12 cellular contexts compared by ENCODE assay signal in genomic region chr2:86082768-86083167, GRCh38. TPM values are rescaled to one million over a fixed set of nuclear protein-coding genes. Genes with fewer than 3 reads are reported as not detected.
DNase-seq lines count a peak whose midpoint lies in the region; ATAC-seq and TF ChIP-seq lines count a peak whose summit lies in the region.
"Had no signal": no experiment of that assay in that cellular context is flagged by ENCODE, and none has a peak within 500 bp of the region (broad histone marks: within the 10 kb centered on the region; RNA-seq: fewer than 3 reads in every experiment).

No MANE protein-coding gene starts in this region.

- H3K4me3 Mint-ChIP-seq in activated naive CD4-positive, alpha-beta T cell treated with anti-CD3 and anti-CD28 coated beads, Interleukin-2, amount 10 ng/mL, durations not matched to agents 7 days and 5 days = no peak overlapping the region
- H3K4me3 Mint-ChIP-seq in memory B cell = no peak overlapping the region
- no peak overlapping the region for H3K4me3 Mint-ChIP-seq in T-cell
- H3K4me3 Mint-ChIP-seq: HFFc6 had no signal

- TF ChIP-seq CTCF in foreskin fibroblast (IDR thresholded peaks at IDR 0.05; ENCODE audit: low read depth, low read length) = no peak

- peaks cover 32% of the 10 kb centered on the region for H3K4me1 Mint-ChIP-seq in activated naive CD4-positive, alpha-beta T cell treated with anti-CD3 and anti-CD28 coated beads, Interleukin-2, amount 10 ng/mL, durations not matched to agents 7 days and 5 days
- H3K4me1 Mint-ChIP-seq in memory B cell (peaks cover 21% of the 10 kb centered on the region), T-cell (peaks cover 24 to 29% (median 28%) of the 10 kb centered on the region in 3 donors)

- H3K9me3 Mint-ChIP-seq in activated naive CD4-positive, alpha-beta T cell treated with anti-CD3 and anti-CD28 coated beads, Interleukin-2, amount 10 ng/mL, durations not matched to agents 7 days and 5 days = no peaks in the 10 kb centered on the region
- H3K9me3 Mint-ChIP-seq in activated naive CD4-positive, alpha-beta T cell treated with anti-CD3 and anti-CD28 coated beads, Interleukin-2, amount 50 U/mL, for 72 hours = no peaks in the 10 kb centered on the region
- H3K9me3 Mint-ChIP-seq in memory B cell = no peaks in the 10 kb centered on the region
- no peaks in the 10 kb centered on the region for H3K9me3 Mint-ChIP-seq in T-cell
- H3K9me3 Mint-ChIP-seq: HFFc6 had no signal

- POLR2A ChIA-PET in T-cell (lab: Charles Lee) = interaction anchor here in 1 of 2 donors (0.7 kb wide), 1 partner anchor 24 kb away, joined by 4 read pairs; no protein-coding TSS in a partner anchor

- peaks cover 29% of the 10 kb centered on the region for H3K36me3 Mint-ChIP-seq in activated naive CD4-positive, alpha-beta T cell treated with anti-CD3 and anti-CD28 coated beads, Interleukin-2, amount 10 ng/mL, durations not matched to agents 7 days and 5 days
- H3K36me3 Mint-ChIP-seq in activated naive CD4-positive, alpha-beta T cell treated with anti-CD3 and anti-CD28 coated beads, Interleukin-2, amount 50 U/mL, for 72 hours = peaks cover 5 to 9% of the 10 kb centered on the region in 2 donors
- H3K36me3 Mint-ChIP-seq in memory B cell (peaks cover 12% of the 10 kb centered on the region), T-cell (peaks cover 29% of the 10 kb centered on the region)

- DNase-seq in activated naive CD4-positive, alpha-beta T cell treated with anti-CD3 and anti-CD28 coated beads, Interleukin-2, amount 10 ng/mL, durations not matched to agents 7 days and 5 days = no peak
- DNase-seq in activated naive CD4-positive, alpha-beta T cell treated with anti-CD3 and anti-CD28 coated beads, Interleukin-2, amount 50 U/mL, for 72 hours (ENCODE audit: low spot score in 2 of 2) = no peak
- peak; percentile 24 for DNase-seq in dermis blood vessel endothelial cell
- DNase-seq in memory B cell (ENCODE audit: low spot score in 2 of 2) = no peak
- no peak for DNase-seq in DMS53 (lab: John Stamatoyannopoulos, UW)
- no peak for DNase-seq in foreskin fibroblast
- no peak for DNase-seq in T-cell
- DNase-seq: 8988T, AML-193, HCEC 1CT, HFFc6 had no signal

- CTCF ChIA-PET in activated naive CD4-positive, alpha-beta T cell treated with anti-CD3 and anti-CD28 coated beads, Interleukin-2, amount 10 ng/mL, durations not matched to agents 7 days and 5 days (lab: Charles Lee) = interaction anchor here (8.0 to 9.3 kb wide), 2 partner anchors 194 to 255 kb away, joined by 116 to 420 read pairs; partner anchors contain the start of gene ST3GAL5
- CTCF ChIA-PET in T-cell (lab: Charles Lee) = interaction anchor here (0.6 to 3.8 kb wide), 6 partner anchors 92 to 257 kb away, joined by 3 to 18 read pairs (median 4); partner anchors contain the start of gene ST3GAL5 (in 1 of the 2)

- no peak overlapping the region for H3K4me3 ChIP-seq in foreskin fibroblast (ENCODE audit: low read depth in 1 of 2, low read length in 2 of 2)
- H3K4me3 ChIP-seq: BLaER1 had no signal

- no peaks in the 10 kb centered on the region for H3K27me3 Mint-ChIP-seq in activated naive CD4-positive, alpha-beta T cell treated with anti-CD3 and anti-CD28 coated beads, Interleukin-2, amount 10 ng/mL, durations not matched to agents 7 days and 5 days
- no peaks in the 10 kb centered on the region for H3K27me3 Mint-ChIP-seq in memory B cell
- H3K27me3 Mint-ChIP-seq in T-cell = no peaks in the 10 kb centered on the region

- H3K27ac Mint-ChIP-seq in activated naive CD4-positive, alpha-beta T cell treated with anti-CD3 and anti-CD28 coated beads, Interleukin-2, amount 10 ng/mL, durations not matched to agents 7 days and 5 days = peak overlapping the region; percentile 19
- H3K27ac Mint-ChIP-seq in activated naive CD4-positive, alpha-beta T cell treated with anti-CD3 and anti-CD28 coated beads, Interleukin-2, amount 50 U/mL, for 72 hours = no peak overlapping the region
- H3K27ac Mint-ChIP-seq in memory B cell (peak overlapping the region; percentile 45), T-cell (no peak overlapping the region)
- H3K27ac Mint-ChIP-seq: HFFc6 had no signal

- ATAC-seq in activated naive CD4-positive, alpha-beta T cell treated with anti-CD3 and anti-CD28 coated beads, Interleukin-2, amount 50 U/mL, for 72 hours = no peak
- ATAC-seq in memory B cell (ENCODE audit: low read depth) (no peak), T-cell (replicated peaks in 1 of 4) (no peak)

RNA-seq across cellular contexts. Expression of gene POLR1A, which starts 22.9 kb away (rescaled TPM):
- 10 to 100 TPM; 32.8 to 38.8 TPM for total RNA-seq in activated naive CD4-positive, alpha-beta T cell treated with anti-CD3 and anti-CD28 coated beads, Interleukin-2, amount 50 U/mL, for 72 hours
- total RNA-seq in dermis blood vessel endothelial cell (13.6 and 26.2 TPM in 2 replicates), T-cell (10 to 100 TPM; 22.0 to 28.7 (median 25.7) TPM)

RNA-seq across cellular contexts. Expression of gene PTCD3, which starts 23.3 kb away (rescaled TPM):
- 100 to 1,000 TPM; 193 to 230 TPM for total RNA-seq in activated naive CD4-positive, alpha-beta T cell treated with anti-CD3 and anti-CD28 coated beads, Interleukin-2, amount 50 U/mL, for 72 hours
- 82.2 and 93.4 TPM in 2 replicates for total RNA-seq in dermis blood vessel endothelial cell
- total RNA-seq in T-cell = 100 to 1,000 TPM; 145 to 153 (median 151) TPM

Comparison
In these comparisons a context has a peak if more than half of its experiments do, and no peak if none do; other contexts are left out.
1. H3K27ac Mint-ChIP-seq: peak in activated naive CD4-positive, alpha-beta T cell treated with anti-CD3 and anti-CD28 coated beads, Interleukin-2, amount 10 ng/mL, durations not matched to agents 7 days and 5 days (single experiment) and memory B cell (single experiment); none in activated naive CD4-positive, alpha-beta T cell treated with anti-CD3 and anti-CD28 coated beads, Interleukin-2, amount 50 U/mL, for 72 hours (0 of 2) and T-cell (0 of 2).